ENCODE assay signal across 1 cellular context in the genomic region with DNA sequence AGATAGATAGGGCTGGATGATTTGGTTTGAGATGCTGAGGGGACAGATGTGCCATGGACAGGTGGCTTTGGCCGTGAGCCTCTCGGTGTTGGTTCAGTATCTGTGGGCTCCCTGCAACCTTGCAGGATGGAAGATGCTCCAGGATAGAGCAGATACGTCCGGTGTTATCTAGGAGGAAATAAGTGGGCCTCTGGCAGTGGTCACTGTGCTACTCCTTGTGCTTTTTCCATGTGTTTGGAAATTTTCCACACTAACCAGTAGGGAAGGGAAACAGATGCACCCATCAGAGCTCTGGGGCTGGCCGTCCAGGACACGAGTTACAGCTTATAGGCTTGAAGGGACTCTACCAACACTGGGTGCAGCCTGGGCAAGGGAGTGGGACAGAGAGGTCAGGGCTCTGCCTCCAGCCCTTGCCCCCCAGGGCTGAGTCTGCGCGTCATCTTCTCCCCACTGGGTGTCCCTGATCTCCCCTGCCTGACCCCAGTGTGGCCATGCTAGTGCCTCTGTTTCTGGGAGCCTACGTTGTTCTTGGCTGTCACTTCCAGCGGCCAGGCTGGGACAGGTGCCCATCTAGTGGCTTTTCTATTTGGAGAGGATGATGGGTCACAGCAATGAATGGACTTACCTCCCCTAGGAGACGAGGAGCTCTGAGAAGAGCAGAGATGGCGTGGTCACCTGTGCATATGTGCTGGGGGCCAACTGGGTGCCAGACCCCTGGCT.
A peak's percentile ranks its signal among the peaks of the same experiment; 100 is the strongest.
TF ChIP-seq lines count a peak whose summit lies in the region.

No MANE protein-coding gene starts in this region.

TF ChIP-seq in SK-N-SH, 30 proteins besides CTCF, POLR2A, EP300 and RAD21 (continued from another document):
- TF ChIP-seq, protein P1, sequence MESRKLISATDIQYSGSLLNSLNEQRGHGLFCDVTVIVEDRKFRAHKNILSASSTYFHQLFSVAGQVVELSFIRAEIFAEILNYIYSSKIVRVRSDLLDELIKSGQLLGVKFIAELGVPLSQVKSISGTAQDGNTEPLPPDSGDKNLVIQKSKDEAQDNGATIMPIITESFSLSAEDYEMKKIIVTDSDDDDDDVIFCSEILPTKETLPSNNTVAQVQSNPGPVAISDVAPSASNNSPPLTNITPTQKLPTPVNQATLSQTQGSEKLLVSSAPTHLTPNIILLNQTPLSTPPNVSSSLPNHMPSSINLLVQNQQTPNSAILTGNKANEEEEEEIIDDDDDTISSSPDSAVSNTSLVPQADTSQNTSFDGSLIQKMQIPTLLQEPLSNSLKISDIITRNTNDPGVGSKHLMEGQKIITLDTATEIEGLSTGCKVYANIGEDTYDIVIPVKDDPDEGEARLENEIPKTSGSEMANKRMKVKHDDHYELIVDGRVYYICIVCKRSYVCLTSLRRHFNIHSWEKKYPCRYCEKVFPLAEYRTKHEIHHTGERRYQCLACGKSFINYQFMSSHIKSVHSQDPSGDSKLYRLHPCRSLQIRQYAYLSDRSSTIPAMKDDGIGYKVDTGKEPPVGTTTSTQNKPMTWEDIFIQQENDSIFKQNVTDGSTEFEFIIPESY (IDR thresholded peaks at IDR 0.05; ENCODE audit: borderline replicate concordance, low read depth), result no peak
- no peak for TF ChIP-seq ELF1 (IDR thresholded peaks at IDR 0.05)
- peak; percentile 9; the same call in 1 of the 2 replicates for TF ChIP-seq TCF12 (IDR thresholded peaks at IDR 0.05)
- TF ChIP-seq RFX5 (IDR thresholded peaks at IDR 0.05; ENCODE audit: low read length), result no peak
- TF ChIP-seq, protein P2, sequence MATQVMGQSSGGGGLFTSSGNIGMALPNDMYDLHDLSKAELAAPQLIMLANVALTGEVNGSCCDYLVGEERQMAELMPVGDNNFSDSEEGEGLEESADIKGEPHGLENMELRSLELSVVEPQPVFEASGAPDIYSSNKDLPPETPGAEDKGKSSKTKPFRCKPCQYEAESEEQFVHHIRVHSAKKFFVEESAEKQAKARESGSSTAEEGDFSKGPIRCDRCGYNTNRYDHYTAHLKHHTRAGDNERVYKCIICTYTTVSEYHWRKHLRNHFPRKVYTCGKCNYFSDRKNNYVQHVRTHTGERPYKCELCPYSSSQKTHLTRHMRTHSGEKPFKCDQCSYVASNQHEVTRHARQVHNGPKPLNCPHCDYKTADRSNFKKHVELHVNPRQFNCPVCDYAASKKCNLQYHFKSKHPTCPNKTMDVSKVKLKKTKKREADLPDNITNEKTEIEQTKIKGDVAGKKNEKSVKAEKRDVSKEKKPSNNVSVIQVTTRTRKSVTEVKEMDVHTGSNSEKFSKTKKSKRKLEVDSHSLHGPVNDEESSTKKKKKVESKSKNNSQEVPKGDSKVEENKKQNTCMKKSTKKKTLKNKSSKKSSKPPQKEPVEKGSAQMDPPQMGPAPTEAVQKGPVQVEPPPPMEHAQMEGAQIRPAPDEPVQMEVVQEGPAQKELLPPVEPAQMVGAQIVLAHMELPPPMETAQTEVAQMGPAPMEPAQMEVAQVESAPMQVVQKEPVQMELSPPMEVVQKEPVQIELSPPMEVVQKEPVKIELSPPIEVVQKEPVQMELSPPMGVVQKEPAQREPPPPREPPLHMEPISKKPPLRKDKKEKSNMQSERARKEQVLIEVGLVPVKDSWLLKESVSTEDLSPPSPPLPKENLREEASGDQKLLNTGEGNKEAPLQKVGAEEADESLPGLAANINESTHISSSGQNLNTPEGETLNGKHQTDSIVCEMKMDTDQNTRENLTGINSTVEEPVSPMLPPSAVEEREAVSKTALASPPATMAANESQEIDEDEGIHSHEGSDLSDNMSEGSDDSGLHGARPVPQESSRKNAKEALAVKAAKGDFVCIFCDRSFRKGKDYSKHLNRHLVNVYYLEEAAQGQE (IDR thresholded peaks at IDR 0.05; ENCODE audit: low read depth, low read length), result no peak
- no peak for TF ChIP-seq TEAD4 (IDR thresholded peaks at IDR 0.05; ENCODE audit: borderline replicate concordance, insufficient read depth)
- TF ChIP-seq JUND (IDR thresholded peaks at IDR 0.05), result no peak
- TF ChIP-seq, protein P3, sequence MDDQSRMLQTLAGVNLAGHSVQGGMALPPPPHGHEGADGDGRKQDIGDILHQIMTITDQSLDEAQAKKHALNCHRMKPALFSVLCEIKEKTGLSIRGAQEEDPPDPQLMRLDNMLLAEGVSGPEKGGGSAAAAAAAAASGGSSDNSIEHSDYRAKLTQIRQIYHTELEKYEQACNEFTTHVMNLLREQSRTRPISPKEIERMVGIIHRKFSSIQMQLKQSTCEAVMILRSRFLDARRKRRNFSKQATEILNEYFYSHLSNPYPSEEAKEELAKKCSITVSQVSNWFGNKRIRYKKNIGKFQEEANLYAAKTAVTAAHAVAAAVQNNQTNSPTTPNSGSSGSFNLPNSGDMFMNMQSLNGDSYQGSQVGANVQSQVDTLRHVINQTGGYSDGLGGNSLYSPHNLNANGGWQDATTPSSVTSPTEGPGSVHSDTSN (IDR thresholded peaks at IDR 0.05), result no peak
- no peak for TF ChIP-seq FOSL2 (IDR thresholded peaks at IDR 0.05; ENCODE audit: borderline replicate concordance, low read depth)
- TF ChIP-seq TAF1 (IDR thresholded peaks at IDR 0.05; ENCODE audit: borderline replicate concordance, low read depth, low read length), result no peak
- TF ChIP-seq EZH2phosphoT487 (IDR thresholded peaks at IDR 0.05; ENCODE audit: borderline replicate concordance, low read depth), result no peak
- peak; percentile 82; the same call in 1 of the 2 replicates for TF ChIP-seq FOXJ3 (CRISPR knock-in tag; IDR thresholded peaks at IDR 0.05)
- no peak for TF ChIP-seq NFIC (IDR thresholded peaks at IDR 0.05; ENCODE audit: borderline replicate concordance)
- TF ChIP-seq, protein P4, sequence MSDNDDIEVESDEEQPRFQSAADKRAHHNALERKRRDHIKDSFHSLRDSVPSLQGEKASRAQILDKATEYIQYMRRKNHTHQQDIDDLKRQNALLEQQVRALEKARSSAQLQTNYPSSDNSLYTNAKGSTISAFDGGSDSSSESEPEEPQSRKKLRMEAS (IDR thresholded peaks at IDR 0.05; ENCODE audit: low read depth), result no peak
- TF ChIP-seq CHD2 (IDR thresholded peaks at IDR 0.05; ENCODE audit: low read length, partially characterized antibody), result peak; percentile 33
- no peak for TF ChIP-seq POLR2AphosphoS5 (IDR thresholded peaks at IDR 0.05; ENCODE audit: low read depth, low read length)
- TF ChIP-seq FOXM1 (IDR thresholded peaks at IDR 0.05; ENCODE audit: low read depth), result no peak
- TF ChIP-seq MEF2A (IDR thresholded peaks at IDR 0.05; ENCODE audit: borderline replicate concordance, low read depth), result no peak
- TF ChIP-seq RXRA (IDR thresholded peaks at IDR 0.05; ENCODE audit: borderline replicate concordance, low read depth), result no peak
- TF ChIP-seq, protein P5, sequence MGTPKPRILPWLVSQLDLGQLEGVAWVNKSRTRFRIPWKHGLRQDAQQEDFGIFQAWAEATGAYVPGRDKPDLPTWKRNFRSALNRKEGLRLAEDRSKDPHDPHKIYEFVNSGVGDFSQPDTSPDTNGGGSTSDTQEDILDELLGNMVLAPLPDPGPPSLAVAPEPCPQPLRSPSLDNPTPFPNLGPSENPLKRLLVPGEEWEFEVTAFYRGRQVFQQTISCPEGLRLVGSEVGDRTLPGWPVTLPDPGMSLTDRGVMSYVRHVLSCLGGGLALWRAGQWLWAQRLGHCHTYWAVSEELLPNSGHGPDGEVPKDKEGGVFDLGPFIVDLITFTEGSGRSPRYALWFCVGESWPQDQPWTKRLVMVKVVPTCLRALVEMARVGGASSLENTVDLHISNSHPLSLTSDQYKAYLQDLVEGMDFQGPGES (IDR thresholded peaks at IDR 0.05; ENCODE audit: low read depth, low read length), result peak; percentile 21; the same call in 1 of the 2 replicates
- TF ChIP-seq SMC3 (IDR thresholded peaks at IDR 0.05; ENCODE audit: low read depth, low read length), result no peak
- no peak for TF ChIP-seq GABPA (IDR thresholded peaks at IDR 0.05; ENCODE audit: low read depth)
- no peak for TF ChIP-seq NRF1 (IDR thresholded peaks at IDR 0.05; ENCODE audit: low read depth, low read length)
- TF ChIP-seq RCOR1 (IDR thresholded peaks at IDR 0.05; ENCODE audit: low read length), result peak; percentile 88
- TF ChIP-seq MXI1 (IDR thresholded peaks at IDR 0.05; ENCODE audit: low read depth, low read length), result peak; percentile 84
TF ChIP-seq in SK-N-SH: peak in this region for 7.
